ENCODE assay signal across 8 cellular contexts in the genomic region with DNA sequence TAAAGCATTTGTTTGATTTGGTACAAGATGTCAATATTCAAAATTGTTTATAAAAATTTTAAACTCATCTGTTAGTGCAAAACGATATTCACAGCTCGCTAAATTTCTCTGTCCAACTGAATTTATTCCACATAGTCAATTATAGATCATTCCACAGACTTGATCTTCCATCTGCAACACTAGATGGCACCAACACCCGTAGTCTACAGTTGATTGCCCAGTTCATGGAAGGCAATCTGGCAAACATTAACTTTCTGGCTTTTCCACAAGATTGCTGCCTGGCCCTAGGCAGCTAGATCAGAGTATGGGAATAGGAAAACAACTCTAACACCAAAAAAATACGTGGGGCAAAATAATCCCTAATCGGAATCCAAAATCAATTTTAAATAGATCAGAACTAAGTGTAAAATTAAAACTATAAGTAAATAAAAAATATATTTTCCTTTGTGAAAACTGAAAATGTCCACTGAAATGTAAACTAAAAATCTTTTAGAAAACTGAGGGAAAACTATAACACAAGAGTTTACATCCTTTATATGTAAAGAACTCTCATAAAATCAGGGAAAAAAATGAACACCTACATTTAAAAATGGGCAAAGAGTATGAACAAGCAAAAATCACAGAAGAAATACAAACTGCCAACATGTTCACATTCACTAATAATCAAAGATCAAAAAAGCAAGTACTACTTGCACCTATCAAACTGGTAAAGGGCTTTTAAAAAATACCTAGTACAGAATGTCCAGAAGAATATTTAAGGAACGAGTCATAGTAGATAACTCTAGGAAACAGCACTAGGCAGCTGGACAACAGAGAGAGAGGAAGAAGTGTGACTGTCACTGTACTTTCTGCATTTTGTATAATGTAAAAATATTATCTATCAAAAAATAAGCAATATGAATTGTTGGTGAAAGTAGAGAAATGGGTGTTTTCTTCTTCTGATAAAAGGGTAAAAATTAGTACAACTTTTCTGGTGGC.
DNase-seq lines count a peak whose midpoint lies in the region; ATAC-seq lines count a peak whose summit lies in the region.

No MANE protein-coding gene starts in this region.

- H3K36me3 Mint-ChIP-seq in stimulated activated naive B cell treated with anti-CD40 and anti-IgM and Interleukin-4, amounts not matched to agents 10 μg/mL and 1 μg/mL and 100 μg/mL, for 72 hours = peaks cover 5 to 19% of the 10 kb centered on the region in 2 donors

- H3K4me3 ChIP-seq in SK-N-MC = no peak overlapping the region

- no peaks in the 10 kb centered on the region for H3K27me3 Mint-ChIP-seq in stimulated activated naive B cell treated with anti-CD40 and anti-IgM and Interleukin-4, amounts not matched to agents 10 μg/mL and 1 μg/mL and 100 μg/mL, for 72 hours

- H3K4me3 Mint-ChIP-seq in stimulated activated naive B cell treated with anti-CD40 and anti-IgM and Interleukin-4, amounts not matched to agents 10 μg/mL and 1 μg/mL and 100 μg/mL, for 72 hours = no peak overlapping the region

- H3K27ac Mint-ChIP-seq in stimulated activated naive B cell treated with anti-CD40 and anti-IgM and Interleukin-4, amounts not matched to agents 10 μg/mL and 1 μg/mL and 100 μg/mL, for 72 hours = no peak overlapping the region

- H3K9ac ChIP-seq in SK-N-MC (ENCODE audit: insufficient read length) = no peak overlapping the region

- no peaks in the 10 kb centered on the region for H3K9me3 Mint-ChIP-seq in stimulated activated naive B cell treated with anti-CD40 and anti-IgM and Interleukin-4, amounts not matched to agents 10 μg/mL and 1 μg/mL and 100 μg/mL, for 72 hours

- no peaks in the 10 kb centered on the region; the same call in 1 of the 2 replicates for H3K9me3 ChIP-seq in SK-N-MC (ENCODE audit: low read depth, low read length)

- peak overlapping the region; percentile 20; the same call in 1 of the 2 replicates for H3K27ac ChIP-seq in SK-N-MC

- H3K36me3 ChIP-seq in SK-N-MC (ENCODE audit: insufficient read depth, low read length) = peaks cover 25% of the 10 kb centered on the region

- ATAC-seq in stimulated activated naive B cell treated with anti-CD40 and anti-IgM and Interleukin-4, amounts not matched to agents 10 μg/mL and 1 μg/mL and 100 μg/mL, for 72 hours (replicated peaks) = peak in 1 of 2 donors; percentile 52
- ATAC-seq in GM21723 (IDR thresholded peaks at IDR 0.05; ENCODE audit: unreplicated experiment) = no peak

- DNase-seq in NCI-H2107 treated with DMSO at 0.1 percent for 48 hours (lab: John Stamatoyannopoulos, UW; ENCODE audit: unreplicated experiment) = peak; percentile 25
- DNase-seq in NCI-H2107 (lab: John Stamatoyannopoulos, UW) = no peak
- peak; percentile 65 for DNase-seq in HuH-7 (ENCODE audit: low spot score)
- DNase-seq in SK-N-MC (ENCODE audit: low read depth, low spot score) = no peak
- DNase-seq in cerebellar nuclear complex (lab: John Stamatoyannopoulos, UW) = peak; percentile 10 to 41
- DNase-seq in left kidney (ENCODE audit: low read depth, low spot score) = peak; percentile 84
- peak; percentile 9 for DNase-seq in stimulated activated naive B cell treated with anti-CD40 and anti-IgM and Interleukin-4, amounts not matched to agents 10 μg/mL and 1 μg/mL and 100 μg/mL, for 72 hours

- peaks cover 24 to 54% of the 10 kb centered on the region in 2 donors for H3K4me1 Mint-ChIP-seq in stimulated activated naive B cell treated with anti-CD40 and anti-IgM and Interleukin-4, amounts not matched to agents 10 μg/mL and 1 μg/mL and 100 μg/mL, for 72 hours

Comparison
In these comparisons a context has a peak if more than half of its experiments do, and no peak if none do; other contexts are left out.
1. DNase-seq: peak in NCI-H2107 treated with DMSO at 0.1 percent for 48 hours (single experiment), HuH-7 (single experiment), cerebellar nuclear complex (2 of 2), left kidney (single experiment) and stimulated activated naive B cell treated with anti-CD40 and anti-IgM and Interleukin-4, amounts not matched to agents 10 μg/mL and 1 μg/mL and 100 μg/mL, for 72 hours (single experiment); none in NCI-H2107 (single experiment) and SK-N-MC (single experiment).